Comparison of ENCODE assay signal across 8 cellular contexts in the genomic region with DNA sequence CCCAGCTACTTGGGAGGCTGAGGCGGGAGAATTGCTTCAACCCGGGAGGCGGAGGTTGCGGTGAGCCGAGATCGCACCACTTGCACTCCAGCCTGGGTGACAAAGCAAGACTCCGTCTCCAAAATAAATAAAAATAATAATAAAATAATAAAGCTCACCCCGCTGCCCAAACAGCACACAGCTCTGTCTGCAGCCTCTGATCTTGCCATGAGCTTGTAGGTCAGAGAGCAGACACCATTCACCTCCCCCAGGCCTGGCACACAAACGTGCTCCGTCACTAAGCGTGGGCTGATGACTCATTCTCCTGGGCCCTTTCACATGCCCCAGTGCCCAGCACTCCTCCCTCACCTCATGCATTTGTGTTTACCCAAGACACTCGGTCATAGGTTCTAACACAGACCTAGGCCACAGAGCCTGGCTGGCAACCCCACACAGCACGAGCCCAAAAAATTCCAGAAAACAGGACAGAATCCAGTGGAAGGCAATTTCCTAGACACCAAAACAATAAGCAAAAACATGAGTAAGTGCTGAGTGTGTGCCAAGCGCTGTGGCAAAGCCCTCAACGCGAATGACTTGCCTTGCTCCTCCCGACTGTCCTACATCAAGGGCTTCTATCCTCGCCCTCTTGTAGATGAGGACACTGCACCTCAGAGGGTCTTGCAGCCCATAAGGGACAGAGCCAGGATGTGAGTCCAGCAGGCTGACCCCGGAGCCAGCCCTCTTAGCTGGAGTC. TPM values are rescaled to one million over a fixed set of nuclear protein-coding genes. Genes with fewer than 3 reads are reported as not detected.
A peak's percentile ranks its signal among the peaks of the same experiment; 100 is the strongest.
DNase-seq lines count a peak whose midpoint lies in the region; ATAC-seq and TF ChIP-seq lines count a peak whose summit lies in the region.

No MANE protein-coding gene starts in this region.

- no peaks in the 10 kb centered on the region for H3K36me3 Mint-ChIP-seq in CD8-positive, alpha-beta memory T cell

- H3K4me1 Mint-ChIP-seq in CD8-positive, alpha-beta memory T cell: no peaks in the 10 kb centered on the region

- no peaks in the 10 kb centered on the region for H3K36me3 ChIP-seq in BJ (ENCODE audit: control insufficient read depth, insufficient read depth, low read length)
- no peaks in the 10 kb centered on the region for H3K36me3 ChIP-seq in prostate gland
- H3K36me3 ChIP-seq in CD8-positive, alpha-beta memory T cell (ENCODE audit: insufficient read depth, low read length): no peaks in the 10 kb centered on the region

- no peak overlapping the region for H3K4me3 ChIP-seq in BJ (ENCODE audit: low read depth, low read length)
- H3K4me3 ChIP-seq in prostate gland: no peak overlapping the region
- no peak overlapping the region for H3K4me3 ChIP-seq in CD8-positive, alpha-beta memory T cell (ENCODE audit: low read length)

- intact Hi-C loops in prostate gland (cut with DNase I): no loop called here

- peaks cover 3% of the 10 kb centered on the region in 2 donors for H3K27me3 Mint-ChIP-seq in CD8-positive, alpha-beta memory T cell

- H3K4me1 ChIP-seq in prostate gland (replicated peaks): peaks cover 13% of the 10 kb centered on the region
- H3K4me1 ChIP-seq in CD8-positive, alpha-beta memory T cell (ENCODE audit: insufficient read depth, low read length): no peaks in the 10 kb centered on the region

- WGBS in prostate gland: 60% methylated on average over 19 of the region's 19 CpGs

- ATAC-seq in HG02642 (IDR thresholded peaks at IDR 0.05; ENCODE audit: poor library complexity, unreplicated experiment): no peak

- POLR2A ChIA-PET in BJ (lab: Charles Lee): no interaction called here
- POLR2A ChIA-PET in CD8-positive, alpha-beta memory T cell (lab: Charles Lee): no interaction called here

- CTCF ChIA-PET in BJ (lab: Yijun Ruan, JAX): interaction anchor here (1.0 to 1.5 kb wide), 5 partner anchors 11 to 335 kb away, joined by 3 to 6 read pairs (median 4); no protein-coding TSS in a partner anchor
- CTCF ChIA-PET in CD8-positive, alpha-beta memory T cell (lab: Charles Lee): no interaction called here

- TF ChIP-seq CTCF in BJ (IDR thresholded peaks at IDR 0.05; ENCODE audit: insufficient read depth, low read depth, low read length): no peak
- no peak for TF ChIP-seq CTCF in prostate gland (IDR thresholded peaks at IDR 0.05)

- TF ChIP-seq POLR2A in prostate gland (IDR thresholded peaks at IDR 0.05): no peak

- H3K27me3 ChIP-seq in BJ (ENCODE audit: control insufficient read depth, insufficient read depth, low read length) (no peaks in the 10 kb centered on the region), prostate gland (replicated peaks; ENCODE audit: insufficient read depth) (no peaks in the 10 kb centered on the region)
- H3K27me3 ChIP-seq in CD8-positive, alpha-beta memory T cell (ENCODE audit: insufficient read depth, low read length, poor library complexity, severe bottlenecking): no peaks in the 10 kb centered on the region

- DNase-seq in BJ (ENCODE audit: low read depth) (peak; percentile 49), HK-2 (ENCODE audit: unreplicated experiment) (peak; percentile 93), globus pallidus (ENCODE audit: low spot score) (peak; percentile 78), prostate gland (ENCODE audit: low spot score) (peak; percentile 56), NCI-H2227 (lab: John Stamatoyannopoulos, UW; ENCODE audit: unreplicated experiment) (no peak)
- DNase-seq in activated CD4-positive, alpha-beta T cell treated with anti-CD3 and anti-CD28 coated beads, Interleukin-2, amount 50 U/mL, for 48 hours: peak; percentile 41 to 56
- DNase-seq in CD8-positive, alpha-beta memory T cell: no peak

- no peaks in the 10 kb centered on the region for H3K9me3 ChIP-seq in prostate gland
- H3K9me3 ChIP-seq in CD8-positive, alpha-beta memory T cell (ENCODE audit: low read length): no peaks in the 10 kb centered on the region

- H3K9me3 Mint-ChIP-seq in CD8-positive, alpha-beta memory T cell: no peaks in the 10 kb centered on the region

- H3K4me3 Mint-ChIP-seq in CD8-positive, alpha-beta memory T cell: no peak overlapping the region

- no peak overlapping the region for H3K27ac Mint-ChIP-seq in CD8-positive, alpha-beta memory T cell

- peak overlapping the region in 1 of 2 donors; percentile 62 for H3K27ac ChIP-seq in prostate gland
- no peak overlapping the region for H3K27ac ChIP-seq in CD8-positive, alpha-beta memory T cell (ENCODE audit: low read depth, low read length)

RNA-seq across cellular contexts. Expression of a gene that starts 18.0 kb away (rescaled TPM):
- polyA plus RNA-seq in BJ (2011; rRNA removed): 23.2 and 26.0 TPM in 2 replicates
- polyA minus RNA-seq in BJ (2011; rRNA and poly(A)+ RNA removed): 46.7 and 54.4 TPM in 2 replicates
- 100 to 1,000 TPM in 1 of 2 donors, 10 to 100 TPM in 1; 35.1 to 118 TPM for total RNA-seq in prostate gland
- 1 to 10 TPM; 2.0 to 2.3 TPM for total RNA-seq in CD8-positive, alpha-beta memory T cell
- polyA plus RNA-seq in CD8-positive, alpha-beta memory T cell: 0.46 TPM

RNA-seq across cellular contexts. Expression of a gene that starts 52.1 kb away (rescaled TPM):
- polyA plus RNA-seq in BJ (2011; rRNA removed): 0.51 and 0.54 TPM in 2 replicates
- polyA minus RNA-seq in BJ (2011; rRNA and poly(A)+ RNA removed): 0.51 and 0.66 TPM in 2 replicates
- total RNA-seq in prostate gland: 10 to 100 TPM in 1 of 2 donors, 1 to 10 TPM in 1; 1.8 to 12.6 TPM
- under 1 TPM in 1 of 2 experiments, not detected in 1; 0.11 TPM for total RNA-seq in CD8-positive, alpha-beta memory T cell
- not detected for polyA plus RNA-seq in CD8-positive, alpha-beta memory T cell

Comparison
In these comparisons a context has a peak if more than half of its experiments do, and no peak if none do; other contexts are left out.
1. DNase-seq: peak in BJ (single experiment), HK-2 (single experiment), activated CD4-positive, alpha-beta T cell treated with anti-CD3 and anti-CD28 coated beads, Interleukin-2, amount 50 U/mL, for 48 hours (2 of 2), globus pallidus (single experiment) and prostate gland (single experiment); none in NCI-H2227 (single experiment) and CD8-positive, alpha-beta memory T cell (0 of 5).
2. RNA of a gene that starts 18.0 kb away (total RNA-seq): 35.1 to 118 TPM in prostate gland; 2.0 to 2.3 TPM in CD8-positive, alpha-beta memory T cell; every median in the first group is over 10 times any median in the second.